Comparison of ENCODE assay signal across 8 cellular contexts in genomic region chr1:15153842-15154479, GRCh38. TPM values are rescaled to one million over a fixed set of nuclear protein-coding genes. Genes with fewer than 3 reads are reported as not detected.
DNase-seq lines count a peak whose midpoint lies in the region; ATAC-seq and TF ChIP-seq lines count a peak whose summit lies in the region.

No MANE protein-coding gene starts in this region.

- peak overlapping the region; percentile 54 for H2AFZ ChIP-seq in fibroblast of lung (ENCODE audit: low read length)

- no peak for TF ChIP-seq EP300 in tibial nerve (IDR thresholded peaks at IDR 0.05)

- peaks cover 21% of the 10 kb centered on the region for H3K4me1 ChIP-seq in fibroblast of lung (ENCODE audit: control insufficient read depth, extremely low read depth, insufficient read depth, low read length)
- peaks cover 0 to 49% (median 3%) of the 10 kb centered on the region in 4 donors for H3K4me1 ChIP-seq in tibial nerve

- peak; percentile 20 for DNase-seq in NCI-H1436 (lab: John Stamatoyannopoulos, UW)
- no peak for DNase-seq in NCI-H1436 treated with DMSO at 0.1 percent for 48 hours (lab: John Stamatoyannopoulos, UW)
- DNase-seq in activated CD4-positive, alpha-beta T cell treated with anti-CD3 and anti-CD28 coated beads, Interleukin-2, amount 50 U/mL, for 48 hours: peak; percentile 46 to 52
- DNase-seq in fibroblast of lung (ENCODE audit: low read depth in 2 of 2): peak; percentile 51 to 59
- peak; percentile 65 for DNase-seq in myocyte (ENCODE audit: low read depth)
- DNase-seq in tibial nerve (ENCODE audit: low spot score in 2 of 2): no peak

- peaks cover 8% of the 10 kb centered on the region for H3K27me3 ChIP-seq in fibroblast of lung (ENCODE audit: control insufficient read depth, insufficient read depth, low read length)
- H3K27me3 ChIP-seq in tibial nerve: peaks cover 0 to 10% of the 10 kb centered on the region in 2 donors

- H3K79me2 ChIP-seq in fibroblast of lung (ENCODE audit: control insufficient read depth, insufficient read depth, low read length): peaks cover 34% of the 10 kb centered on the region

- H3K36me3 ChIP-seq in fibroblast of lung (ENCODE audit: control insufficient read depth, insufficient read depth, low read length): no peaks in the 10 kb centered on the region
- no peaks in the 10 kb centered on the region for H3K36me3 ChIP-seq in tibial nerve

- TF ChIP-seq CTCF in LNCAP (IDR thresholded peaks at IDR 0.05) (peak; percentile 51), fibroblast of lung (conservative IDR thresholded peaks at IDR 0.05 in 1 of 2, IDR thresholded peaks at IDR 0.05 in 1 of 2; ENCODE audit: low read depth in 1 of 2, low read length in 2 of 2) (peak; percentile 48 to 71), tibial nerve (IDR thresholded peaks at IDR 0.05) (peak; percentile 35 to 71 (median 63))

- H3K27ac ChIP-seq in fibroblast of lung (ENCODE audit: insufficient read depth, low read length): peak overlapping the region; percentile 77
- H3K27ac ChIP-seq in tibial nerve: peak overlapping the region; percentile 37 to 90 (median 84)

- H4K20me1 ChIP-seq in fibroblast of lung (ENCODE audit: control insufficient read depth, extremely low read depth, insufficient read depth, low read length): no peaks in the 10 kb centered on the region

- TF ChIP-seq POLR2A in tibial nerve (IDR thresholded peaks at IDR 0.05): no peak

- peak overlapping the region; percentile 85 for H3K4me2 ChIP-seq in fibroblast of lung (ENCODE audit: extremely low read depth, insufficient read depth, low read length)

- WGBS in tibial nerve, 2 donors: 0 to 2% methylated on average over 7 to 54 of the region's 74 CpGs

- H3K9me3 ChIP-seq in fibroblast of lung (ENCODE audit: control insufficient read depth, insufficient read depth, low read depth, low read length): no peaks in the 10 kb centered on the region
- H3K9me3 ChIP-seq in tibial nerve: no peaks in the 10 kb centered on the region

- ATAC-seq in GM21447 (IDR thresholded peaks at IDR 0.05; ENCODE audit: unreplicated experiment): no peak

- peak overlapping the region; percentile 81 for H3K9ac ChIP-seq in fibroblast of lung (ENCODE audit: insufficient read depth, low read length)

- peak overlapping the region; percentile 8 to 72 (median 61) for H3K4me3 ChIP-seq in fibroblast of lung (replicated peaks in 1 of 4; ENCODE audit: control extremely low read depth in 1 of 4, insufficient read depth in 1 of 4, low read depth in 3 of 4, low read length in 4 of 4)
- H3K4me3 ChIP-seq in tibial nerve: peak overlapping the region; percentile 52 to 76 (median 56)

RNA-seq across cellular contexts. Expression of gene TMEM51, which starts 0.4 kb away (rescaled TPM):
- total RNA-seq in fibroblast of lung: 6.1 and 6.7 TPM in 2 replicates
- polyA plus RNA-seq in fibroblast of lung: 11.6 and 19.0 TPM in 2 replicates
- 11.0 and 16.2 TPM in 2 replicates for polyA plus RNA-seq in fibroblast of lung (2012)
- 2.1 and 3.7 TPM in 2 replicates for polyA minus RNA-seq in fibroblast of lung (ENCODE audit: low replicate concordance)
- 4.5 and 9.5 TPM in 2 replicates for total RNA-seq in myocyte
- polyA plus RNA-seq in myocyte (2012): 2.3 TPM
- 10 to 100 TPM in 3 of 4 donors, 1 to 10 TPM in 1; 9.3 to 14.1 (median 11.6) TPM for total RNA-seq in tibial nerve

Comparison
In these comparisons a context has a peak if more than half of its experiments do, and no peak if none do; other contexts are left out.
1. DNase-seq: peak in NCI-H1436 (single experiment), activated CD4-positive, alpha-beta T cell treated with anti-CD3 and anti-CD28 coated beads, Interleukin-2, amount 50 U/mL, for 48 hours (2 of 2), fibroblast of lung (2 of 2) and myocyte (single experiment); none in NCI-H1436 treated with DMSO at 0.1 percent for 48 hours (single experiment) and tibial nerve (0 of 2).
2. Peak in every context shown above with its lines, with median percentiles within 50 percentile points of each other: CTCF ChIP-seq.